20 cellular contexts compared by ENCODE assay signal in the genomic region with DNA sequence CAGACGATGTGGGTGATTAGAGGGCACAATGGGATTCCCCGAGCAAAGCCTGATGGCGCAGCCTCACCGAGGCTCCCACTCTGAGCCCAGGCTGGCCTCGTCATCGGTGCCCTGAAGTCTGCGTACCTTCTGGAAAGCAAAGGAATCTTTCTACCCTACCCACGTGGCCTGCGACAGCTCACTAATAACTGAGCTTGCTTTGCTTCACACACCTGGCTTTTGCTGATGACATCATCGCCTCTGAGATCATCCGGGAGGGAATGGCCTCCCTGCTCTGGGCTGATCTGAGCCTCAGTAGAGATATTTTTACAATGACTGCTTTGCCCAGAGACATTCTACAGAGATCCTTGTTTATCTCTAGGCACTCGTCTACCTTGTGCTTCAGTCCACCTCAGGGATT. TPM values are rescaled to one million over a fixed set of nuclear protein-coding genes. Genes with fewer than 3 reads are reported as not detected.
"Had no signal": no experiment of that assay in that cellular context is flagged by ENCODE, and none has a peak within 500 bp of the region (broad histone marks: within the 10 kb centered on the region; RNA-seq: fewer than 3 reads in every experiment).

No MANE protein-coding gene starts in this region.

- H3K36me3 Mint-ChIP-seq: natural killer cell had no signal

- DNase-seq: activated CD4-positive, alpha-beta T cell treated with anti-CD3 and anti-CD28 coated beads for 4 hours; activated CD8-positive, alpha-beta memory T cell treated with anti-CD3 and anti-CD28 coated beads, Interleukin-2, amount 50 U/mL, for 4 hours; activated CD8-positive, alpha-beta T cell treated with anti-CD3 and anti-CD28 coated beads for 36 hours; activated naive CD4-positive, alpha-beta T cell treated with Interleukin-2 at 50 U/mL for 16 hours; activated naive CD8-positive, alpha-beta T cell treated with anti-CD3 and anti-CD28 coated beads, Interleukin-2, amount 50 U/mL, for 24 hours; activated T-cell treated with anti-CD3 and anti-CD28 coated beads, Interleukin-2, amount 50 U/mL, for 72 hours; caudate nucleus; effector CD8-positive, alpha-beta T cell; hippocampal formation; left cardiac atrium; lower lobe of right lung; natural killer cell; stimulated activated CD4-positive, alpha-beta T cell treated with anti-CD3 and anti-CD28 coated beads, Interleukin-4, amount 100 ng/mL, for 1 hour; stimulated activated CD8-positive, alpha-beta memory T cell treated with anti-CD3 and anti-CD28 coated beads, Interleukin-4, amount 100 ng/mL, for 48 hours; stimulated activated naive CD8-positive, alpha-beta T cell treated with anti-CD3 and anti-CD28 coated beads, Interleukin-15, amount 100 ng/mL, for 72 hours; T-helper 1 cell; testis had no signal

- H3K9me3 ChIP-seq: lower lobe of right lung, testis had no signal

- H3K4me1 ChIP-seq: lower lobe of right lung had no signal

- H3K4me3 Mint-ChIP-seq: activated CD8-positive, alpha-beta T cell treated with anti-CD3 and anti-CD28 coated beads for 36 hours; activated naive CD8-positive, alpha-beta T cell treated with anti-CD3 and anti-CD28 coated beads, Interleukin-2, amount 50 U/mL, for 24 hours; activated T-cell treated with anti-CD3 and anti-CD28 coated beads, Interleukin-2, amount 50 U/mL, for 72 hours; natural killer cell; stimulated activated naive CD8-positive, alpha-beta T cell treated with anti-CD3 and anti-CD28 coated beads, Interleukin-15, amount 100 ng/mL, for 72 hours had no signal

- H3K27ac ChIP-seq: coronary artery, lower lobe of right lung, testis had no signal

- H3K27ac Mint-ChIP-seq: activated CD8-positive, alpha-beta T cell treated with anti-CD3 and anti-CD28 coated beads for 36 hours; activated naive CD8-positive, alpha-beta T cell treated with anti-CD3 and anti-CD28 coated beads, Interleukin-2, amount 50 U/mL, for 24 hours; activated T-cell treated with anti-CD3 and anti-CD28 coated beads, Interleukin-2, amount 50 U/mL, for 72 hours; natural killer cell; progenitor cell of endocrine pancreas had no signal

- H3K9me3 Mint-ChIP-seq: activated CD8-positive, alpha-beta T cell treated with anti-CD3 and anti-CD28 coated beads for 36 hours; activated naive CD8-positive, alpha-beta T cell treated with anti-CD3 and anti-CD28 coated beads, Interleukin-2, amount 50 U/mL, for 24 hours; activated T-cell treated with anti-CD3 and anti-CD28 coated beads, Interleukin-2, amount 50 U/mL, for 72 hours; natural killer cell; stimulated activated naive CD8-positive, alpha-beta T cell treated with anti-CD3 and anti-CD28 coated beads, Interleukin-15, amount 100 ng/mL, for 72 hours had no signal

- ATAC-seq: activated CD8-positive, alpha-beta T cell treated with anti-CD3 and anti-CD28 coated beads for 36 hours; activated naive CD8-positive, alpha-beta T cell treated with anti-CD3 and anti-CD28 coated beads, Interleukin-2, amount 50 U/mL, for 24 hours; activated T-cell treated with anti-CD3 and anti-CD28 coated beads, Interleukin-2, amount 50 U/mL, for 72 hours; left cardiac atrium; lower lobe of right lung; natural killer cell; sciatic nerve; stimulated activated naive CD8-positive, alpha-beta T cell treated with anti-CD3 and anti-CD28 coated beads, Interleukin-15, amount 100 ng/mL, for 72 hours had no signal

- H3K36me3 ChIP-seq: lower lobe of right lung had no signal

- H3K4me1 Mint-ChIP-seq: activated naive CD8-positive, alpha-beta T cell treated with anti-CD3 and anti-CD28 coated beads, Interleukin-2, amount 50 U/mL, for 24 hours; natural killer cell; stimulated activated naive CD8-positive, alpha-beta T cell treated with anti-CD3 and anti-CD28 coated beads, Interleukin-15, amount 100 ng/mL, for 72 hours had no signal

- H3K27me3 ChIP-seq: testis had no signal

- H3K4me3 ChIP-seq: coronary artery, lower lobe of right lung, testis had no signal

RNA-seq across cellular contexts. Expression of gene PDLIM3, which starts 45.4 kb away (rescaled TPM):
- total RNA-seq: activated CD8-positive, alpha-beta T cell treated with anti-CD3 and anti-CD28 coated beads for 36 hours; natural killer cell had no signal
